ENCODE assay signal across 13 cellular contexts in genomic region chr11:132177106-132177505, GRCh38.
DNase-seq lines count a peak whose midpoint lies in the region; ATAC-seq lines count a peak whose summit lies in the region.
"Had no signal": no experiment of that assay in that cellular context is flagged by ENCODE, and none has a peak within 500 bp of the region (broad histone marks: within the 10 kb centered on the region; RNA-seq: fewer than 3 reads in every experiment).

No MANE protein-coding gene starts in this region.

- H3K4me2 ChIP-seq in mesendoderm (ENCODE audit: low read length) = no peak overlapping the region

- no peaks in the 10 kb centered on the region for H3K9me3 ChIP-seq in NT2/D1 (ENCODE audit: insufficient read depth, low read length)
- H3K9me3 ChIP-seq: transverse colon had no signal

- H3K4ac ChIP-seq in mesendoderm (ENCODE audit: low read depth, low read length) = no peak overlapping the region

- DNase-seq in ELR (ENCODE audit: low read depth) = peak; percentile 51
- DNase-seq in NT2/D1 (ENCODE audit: low read depth, low spot score) = peak; percentile 11
- peak; percentile 46 for DNase-seq in dermis blood vessel endothelial cell
- DNase-seq in mesendoderm = peak; percentile 53
- DNase-seq in activated naive CD4-positive, alpha-beta T cell treated with anti-CD3 and anti-CD28 coated beads, Interleukin-2, amount 50 U/mL, for 16 hours = no peak
- DNase-seq in hippocampal formation (lab: John Stamatoyannopoulos, UW) = no peak
- DNase-seq: activated effector memory CD4-positive, alpha-beta T cell treated with anti-CD3 and anti-CD28 coated beads, Interleukin-2, amount 50 U/mL, for 16 hours; naive B cell; NCI-H510A treated with DMSO at 0.1 percent for 48 hours; stimulated activated CD4-positive, alpha-beta T cell treated with anti-CD3 and anti-CD28 coated beads, Interleukin-4, amount 100 ng/mL, for 4 hours; transverse colon had no signal

- WGBS in mesendoderm (ENCODE audit: extremely low coverage, insufficient coverage, low lambda C conversion rate) = no CpG with 5 or more reads among the region's 1 CpG

- no peaks in the 10 kb centered on the region for H3K79me1 ChIP-seq in mesendoderm (ENCODE audit: low read length)

- H4K8ac ChIP-seq in mesendoderm (ENCODE audit: low read depth, low read length) = no peak overlapping the region

- H3K4me1 ChIP-seq in NT2/D1 (ENCODE audit: insufficient read depth, insufficient read length) (no peaks in the 10 kb centered on the region), mesendoderm (ENCODE audit: control insufficient read depth, low read depth, low read length) (no peaks in the 10 kb centered on the region)
- H3K4me1 ChIP-seq: transverse colon had no signal

- no peak overlapping the region for H2AK5ac ChIP-seq in mesendoderm (ENCODE audit: low read length)

- H4K5ac ChIP-seq in mesendoderm (ENCODE audit: low read length) = no peak overlapping the region

- H2BK15ac ChIP-seq in mesendoderm (replicated peaks; ENCODE audit: low read depth) = no peak overlapping the region

- no peak overlapping the region for H3K23ac ChIP-seq in mesendoderm (ENCODE audit: low read length)

- H3K4me3 ChIP-seq in NT2/D1 (ENCODE audit: insufficient read length, low read depth) (no peak overlapping the region), mesendoderm (ENCODE audit: low read length) (no peak overlapping the region)
- H3K4me3 ChIP-seq: transverse colon had no signal

- H3K18ac ChIP-seq in mesendoderm (ENCODE audit: low read length) = no peak overlapping the region

- H3K27ac ChIP-seq in mesendoderm (ENCODE audit: low read depth, low read length) = no peak overlapping the region
- H3K27ac ChIP-seq: transverse colon had no signal

- H3K9ac ChIP-seq in NT2/D1 (ENCODE audit: insufficient read length, low read depth) = no peak overlapping the region
- no peak overlapping the region for H3K9ac ChIP-seq in mesendoderm (ENCODE audit: low read length)

- no peak overlapping the region for H3K56ac ChIP-seq in mesendoderm (ENCODE audit: low read length)

- H2BK120ac ChIP-seq in mesendoderm (ENCODE audit: low read depth, low read length) = no peak overlapping the region

- H2BK5ac ChIP-seq in mesendoderm (ENCODE audit: low read length) = no peak overlapping the region

- no peak for ATAC-seq in HG03196 (IDR thresholded peaks at IDR 0.05; ENCODE audit: unreplicated experiment)
- no peak for ATAC-seq in HG03280 (IDR thresholded peaks at IDR 0.05; ENCODE audit: unreplicated experiment)

- H3K27me3 ChIP-seq in NT2/D1 (ENCODE audit: insufficient read depth, insufficient read length) (no peaks in the 10 kb centered on the region), mesendoderm (ENCODE audit: insufficient read depth, low read length, poor library complexity) (no peaks in the 10 kb centered on the region)
- H3K27me3 ChIP-seq: transverse colon had no signal

- H3K36me3 ChIP-seq in NT2/D1 (ENCODE audit: insufficient read depth, insufficient read length, low read length) (no peaks in the 10 kb centered on the region), mesendoderm (ENCODE audit: control insufficient read depth, insufficient read depth, low read length) (no peaks in the 10 kb centered on the region)
- H3K36me3 ChIP-seq: transverse colon had no signal

- H3K79me2 ChIP-seq in mesendoderm (ENCODE audit: control insufficient read depth, insufficient read depth, low read length) = no peaks in the 10 kb centered on the region

Comparison
In these comparisons a context has a peak if more than half of its experiments do, and no peak if none do; other contexts are left out.
1. DNase-seq: peak in ELR (single experiment), NT2/D1 (single experiment), dermis blood vessel endothelial cell (single experiment) and mesendoderm (single experiment); none in activated naive CD4-positive, alpha-beta T cell treated with anti-CD3 and anti-CD28 coated beads, Interleukin-2, amount 50 U/mL, for 16 hours (single experiment) and hippocampal formation (0 of 2).